Comparison of ENCODE assay signal across 16 cellular contexts in the genomic region with DNA sequence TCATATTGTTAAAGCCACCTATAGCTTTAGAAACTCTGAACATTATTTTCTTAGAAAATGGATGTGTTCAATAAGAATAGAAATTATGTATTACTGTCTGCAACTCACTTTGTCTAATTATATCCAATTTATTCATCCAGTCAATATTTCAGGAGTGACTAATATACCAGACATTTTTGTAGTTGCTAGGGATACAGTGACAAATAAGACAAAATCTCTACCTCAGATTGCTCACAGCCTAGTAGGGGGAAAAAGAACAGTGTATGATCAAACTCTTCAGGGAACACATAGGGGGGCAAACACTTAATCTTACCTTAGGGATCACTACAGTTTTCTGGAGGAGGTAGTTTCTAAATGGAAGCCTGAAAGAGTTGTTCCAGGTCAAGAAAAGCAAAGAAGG. TPM values are rescaled to one million over a fixed set of nuclear protein-coding genes. Genes with fewer than 3 reads are reported as not detected.
DNase-seq lines count a peak whose midpoint lies in the region; ATAC-seq and TF ChIP-seq lines count a peak whose summit lies in the region.
"Had no signal": no experiment of that assay in that cellular context is flagged by ENCODE, and none has a peak within 500 bp of the region (broad histone marks: within the 10 kb centered on the region; RNA-seq: fewer than 3 reads in every experiment).

No MANE protein-coding gene starts in this region.

- H3K4me3 ChIP-seq in astrocyte of the spinal cord (ENCODE audit: low read depth, low read length): no peak overlapping the region
- H3K4me3 ChIP-seq: K562 had no signal

- ATAC-seq in HG03439 (IDR thresholded peaks at IDR 0.05; ENCODE audit: unreplicated experiment): no peak
- ATAC-seq: K562 had no signal

- in situ Hi-C loops in ACHN (cut with HindIII; ENCODE audit: low pct_ligation_motif_present, low pct_unique_long_range_greater_than_20kb, low sequenced_read_pairs): no loop called here
- in situ Hi-C loops in astrocyte of the spinal cord (cut with HindIII; ENCODE audit: low sequenced_read_pairs): no loop called here

- no peak for TF ChIP-seq CTCF in astrocyte of the spinal cord (IDR thresholded peaks at IDR 0.05; ENCODE audit: low read depth, low read length)

- DNase-seq in ACHN: peak; percentile 29
- peak; percentile 63 for DNase-seq in HT1080 (ENCODE audit: low read depth)
- DNase-seq in astrocyte of the spinal cord (ENCODE audit: low read depth, low spot score): peak; percentile 72
- DNase-seq in glomerular visceral epithelial cell (ENCODE audit: extremely low spot score): peak; percentile 30
- DNase-seq in activated effector memory CD4-positive, alpha-beta T cell treated with Interleukin-2 at 50 U/mL for 16 hours: no peak
- DNase-seq in activated CD4-positive, alpha-beta T cell treated with anti-CD3 and anti-CD28 coated beads for 1 hour: no peak
- no peak for DNase-seq in foreskin melanocyte
- DNase-seq: activated T-cell treated with anti-CD3 and anti-CD28 coated beads, Interleukin-2, amount 50 U/mL, for 48 hours; AML-193; DMS53; midbrain; NCI-H1436 treated with DMSO at 0.1 percent for 48 hours; NCI-H524 had no signal

RNA-seq across cellular contexts. Expression of a gene that starts 8.6 kb away (rescaled TPM):
- 8.0 and 10.1 TPM in 2 replicates for total RNA-seq in HT1080 (2014; rRNA removed; shearing (Covaris generic))
- polyA plus RNA-seq in HT1080 (2015; cell fraction: cytosol; rRNA removed): 4.9 and 6.8 TPM in 2 replicates
- 18.0 and 18.8 TPM in 2 replicates for polyA plus RNA-seq in HT1080 (2015; cell fraction: nucleus; rRNA removed)

RNA-seq across cellular contexts. Expression of a gene that starts 8.7 kb away (rescaled TPM):
- not detected in 2 replicates for total RNA-seq in HT1080 (2014; rRNA removed; shearing (Covaris generic))
- not detected in 2 replicates for polyA plus RNA-seq in HT1080 (2015; cell fraction: cytosol; rRNA removed)
- polyA plus RNA-seq in HT1080 (2015; cell fraction: nucleus; rRNA removed): 0.24 and 0.41 TPM in 2 replicates
- total RNA-seq: K562, ureter had no signal
- polyA plus RNA-seq: K562 had no signal

Comparison
In these comparisons a context has a peak if more than half of its experiments do, and no peak if none do; other contexts are left out.
1. DNase-seq: peak in ACHN (single experiment), HT1080 (single experiment), astrocyte of the spinal cord (single experiment) and glomerular visceral epithelial cell (single experiment); none in activated effector memory CD4-positive, alpha-beta T cell treated with Interleukin-2 at 50 U/mL for 16 hours (single experiment), activated CD4-positive, alpha-beta T cell treated with anti-CD3 and anti-CD28 coated beads for 1 hour (single experiment) and foreskin melanocyte (single experiment).